ENCODE assay signal across 8 cellular contexts in genomic region chr3:56682458-56683121, GRCh38. TPM values are rescaled to one million over a fixed set of nuclear protein-coding genes. Genes with fewer than 3 reads are reported as not detected.
A peak's percentile ranks its signal among the peaks of the same experiment; 100 is the strongest.
DNase-seq lines count a peak whose midpoint lies in the region; ATAC-seq and TF ChIP-seq lines count a peak whose summit lies in the region.

No MANE protein-coding gene starts in this region.

- ATAC-seq in GM19455 (IDR thresholded peaks at IDR 0.05; ENCODE audit: unreplicated experiment): peak; percentile 84

- peaks cover 43% of the 10 kb centered on the region for H3K79me2 ChIP-seq in OCI-LY1 (ENCODE audit: insufficient read depth, low read length)

- intact Hi-C loops in CD4-positive, alpha-beta memory T cell (cut with micrococcal nuclease): loop anchor here (1.0 to 10.0 kb wide), 7 partner anchors 14 to 1625 kb away; partner anchors contain the start of genes APPL1, ARF4, ARHGEF3 and CCDC66

- no peaks in the 10 kb centered on the region for H3K27me3 ChIP-seq in CD4-positive, alpha-beta memory T cell (ENCODE audit: insufficient read depth, low read length)
- H3K27me3 ChIP-seq in OCI-LY1 (ENCODE audit: insufficient read depth, low read length) (no peaks in the 10 kb centered on the region), mucosa of rectum (ENCODE audit: control insufficient read depth in 2 of 2, insufficient read depth in 2 of 2, low read length in 2 of 2) (no peaks in the 10 kb centered on the region)

- peak overlapping the region; percentile 96 for H3K27ac ChIP-seq in CD4-positive, alpha-beta memory T cell (ENCODE audit: low read depth, low read length)
- H3K27ac ChIP-seq in OCI-LY1 (ENCODE audit: low read depth, low read length, poor library complexity, severe bottlenecking): peak overlapping the region; percentile 78
- H3K27ac ChIP-seq in mucosa of rectum (ENCODE audit: low read depth in 2 of 2, low read length in 2 of 2): peak overlapping the region; percentile 99 to 100

- no peaks in the 10 kb centered on the region for H3K36me3 ChIP-seq in CD4-positive, alpha-beta memory T cell (ENCODE audit: insufficient read depth, low read length)
- peaks cover 41% of the 10 kb centered on the region for H3K36me3 ChIP-seq in OCI-LY1 (ENCODE audit: insufficient read depth, low read length)
- no peaks in the 10 kb centered on the region for H3K36me3 ChIP-seq in mucosa of rectum (ENCODE audit: control insufficient read depth in 2 of 2, insufficient read depth in 2 of 2, low read length in 2 of 2)

- H3K27ac Mint-ChIP-seq in CD4-positive, alpha-beta memory T cell: peak overlapping the region; percentile 93 to 98 (median 96)

- no peaks in the 10 kb centered on the region for H3K27me3 Mint-ChIP-seq in CD4-positive, alpha-beta memory T cell

- H3K4me2 ChIP-seq in OCI-LY1 (ENCODE audit: low read length): peak overlapping the region; percentile 75

- H2AFZ ChIP-seq in OCI-LY1 (ENCODE audit: low read length): no peak overlapping the region

- peak overlapping the region; percentile 91 to 98 (median 94) for H3K4me3 Mint-ChIP-seq in CD4-positive, alpha-beta memory T cell

- peaks cover 17 to 20% of the 10 kb centered on the region in 2 donors for H3K36me3 Mint-ChIP-seq in CD4-positive, alpha-beta memory T cell

- H3F3A ChIP-seq in OCI-LY1 (ENCODE audit: insufficient read depth, low read length): no peaks in the 10 kb centered on the region

- no peaks in the 10 kb centered on the region for H3K9me2 ChIP-seq in OCI-LY1 (ENCODE audit: low read depth, low read length)

- no peak for TF ChIP-seq CTCF in OCI-LY1 (IDR thresholded peaks at IDR 0.05; ENCODE audit: low read length)
- TF ChIP-seq CTCF in epithelial cell of proximal tubule (conservative IDR thresholded peaks at IDR 0.05; ENCODE audit: low read depth, low read length): no peak

- H3K4me3 ChIP-seq in CD4-positive, alpha-beta memory T cell (ENCODE audit: low read length in 2 of 2): peak overlapping the region; percentile 76 to 90
- H3K4me3 ChIP-seq in OCI-LY1 (ENCODE audit: low read depth, low read length, poor library complexity, severe bottlenecking) (peak overlapping the region; percentile 64), epithelial cell of proximal tubule (ENCODE audit: low read depth, low read length) (peak overlapping the region; percentile 79), mucosa of rectum (ENCODE audit: low read length in 2 of 2) (peak overlapping the region; percentile 76 to 90)

- H3K9me3 Mint-ChIP-seq in CD4-positive, alpha-beta memory T cell: no peaks in the 10 kb centered on the region

- H3K9me3 ChIP-seq in CD4-positive, alpha-beta memory T cell (ENCODE audit: control insufficient read depth in 1 of 2, low read length in 2 of 2): no peaks in the 10 kb centered on the region
- H3K9me3 ChIP-seq in OCI-LY1 (ENCODE audit: low read length) (peaks cover 8% of the 10 kb centered on the region), mucosa of rectum (ENCODE audit: control insufficient read depth in 2 of 2, low read length in 2 of 2) (no peaks in the 10 kb centered on the region)

- peak overlapping the region; percentile 78 for H3K9ac ChIP-seq in OCI-LY1 (ENCODE audit: low read length)
- peak overlapping the region; percentile 92 to 94 for H3K9ac ChIP-seq in mucosa of rectum (ENCODE audit: low read depth in 1 of 2, low read length in 2 of 2)

- POLR2A ChIA-PET in CD4-positive, alpha-beta memory T cell (lab: Charles Lee; ENCODE audit: partially characterized antibody): interaction anchor here (0.6 to 4.3 kb wide), 43 partner anchors 9 to 1010 kb away, joined by 3 to 113 read pairs (median 4); partner anchors contain the start of genes ARF4, ARHGEF3, CCDC66 and DENND6A

- H3K4me1 ChIP-seq in CD4-positive, alpha-beta memory T cell (ENCODE audit: insufficient read depth, low read length): peaks cover 55% of the 10 kb centered on the region
- H3K4me1 ChIP-seq in OCI-LY1 (ENCODE audit: insufficient read depth, low read length, severe bottlenecking) (peaks cover 29% of the 10 kb centered on the region), mucosa of rectum (ENCODE audit: control insufficient read depth in 2 of 2, insufficient read depth in 2 of 2, low read length in 2 of 2) (peaks cover 6 to 9% of the 10 kb centered on the region in 2 donors)

- CTCF ChIA-PET in CD4-positive, alpha-beta memory T cell (lab: Charles Lee; ENCODE audit: partially characterized antibody): interaction anchor here (0.7 to 1.6 kb wide), 9 partner anchors 9 to 313 kb away, joined by 3 to 11 read pairs (median 5); partner anchors contain the start of gene CCDC66

- peak; percentile 79 to 86 (median 85) for DNase-seq in CD4-positive, alpha-beta memory T cell
- DNase-seq in HPDE6-E6E7 (ENCODE audit: extremely low spot score): peak; percentile 4
- DNase-seq in activated T-cell treated with anti-CD3 and anti-CD28 coated beads for 48 hours (ENCODE audit: low read depth): peak; percentile 72
- DNase-seq in epithelial cell of proximal tubule (ENCODE audit: low read depth): no peak
- DNase-seq in stimulated activated CD8-positive, alpha-beta memory T cell treated with anti-CD3 and anti-CD28 coated beads, Interleukin-4, amount 100 ng/mL, for 4 hours (ENCODE audit: low read depth in 2 of 2, low spot score in 1 of 2): peak; percentile 50 to 53

- H3K4me1 Mint-ChIP-seq in CD4-positive, alpha-beta memory T cell: peaks cover 28 to 59% (median 42%) of the 10 kb centered on the region in 4 donors

- no peaks in the 10 kb centered on the region for H4K20me1 ChIP-seq in OCI-LY1 (ENCODE audit: insufficient read depth, low read length)

RNA-seq across cellular contexts. Expression of gene TASOR, which starts 0.5 kb away (rescaled TPM):
- 100 to 1,000 TPM; 109 to 112 TPM for total RNA-seq in CD4-positive, alpha-beta memory T cell
- polyA plus RNA-seq in CD4-positive, alpha-beta memory T cell: 10 to 100 TPM; 22.7 to 42.2 TPM
- total RNA-seq in epithelial cell of proximal tubule: 26.1 and 40.5 TPM in 2 replicates
